ENCODE assay signal across 19 cellular contexts in genomic region chr6:7959453-7959852, GRCh38. TPM values are rescaled to one million over a fixed set of nuclear protein-coding genes. Genes with fewer than 3 reads are reported as not detected.
DNase-seq lines count a peak whose midpoint lies in the region; ATAC-seq, FAIRE-seq and TF ChIP-seq lines count a peak whose summit lies in the region.
"Had no signal": no experiment of that assay in that cellular context is flagged by ENCODE, and none has a peak within 500 bp of the region (broad histone marks: within the 10 kb centered on the region; RNA-seq: fewer than 3 reads in every experiment).

No MANE protein-coding gene starts in this region.

- FAIRE-seq in GM12891 (lab: Jason Lieb, UNC), result peak; percentile 61
- FAIRE-seq: A549, GM12892, GM18507, H54 had no signal

- no peak for TF ChIP-seq POLR2A in GM12891 (IDR thresholded peaks at IDR 0.05; ENCODE audit: low read depth, low read length)

- ATAC-seq in HG03439 (IDR thresholded peaks at IDR 0.05; ENCODE audit: unreplicated experiment) (no peak), GM21528 (IDR thresholded peaks at IDR 0.05; ENCODE audit: low FRiP score, unreplicated experiment) (no peak)
- ATAC-seq: A549, GM23338 had no signal

- peak; percentile 2 for DNase-seq in NCI-H510A treated with DMSO at 0.1 percent for 48 hours (lab: John Stamatoyannopoulos, UW)
- no peak for DNase-seq in NCI-H510A (lab: John Stamatoyannopoulos, UW)
- DNase-seq in GM12891 (ENCODE audit: insufficient read length, low spot score), result no peak
- DNase-seq in dermis blood vessel endothelial cell, result peak; percentile 35
- DNase-seq in lung microvascular endothelial cell (ENCODE audit: low read depth in 2 of 2), result peak; percentile 16 to 26
- no peak for DNase-seq in activated CD4-positive, alpha-beta T cell treated with anti-CD3 and anti-CD28 coated beads for 4 hours
- DNase-seq: CD4-positive, alpha-beta memory T cell; DMS153; DND-41; EL; HCEC 1CT; IMR-90 had no signal

TF ChIP-seq in GM12891, 5 proteins besides CTCF, POLR2A, EP300 and RAD21:
- TF ChIP-seq SPI1 (IDR thresholded peaks at IDR 0.05; ENCODE audit: low read depth, low read length) (no peak), TAF1 (IDR thresholded peaks at IDR 0.05; ENCODE audit: low read depth, low read length) (no peak), POLR2AphosphoS5 (IDR thresholded peaks at IDR 0.05; ENCODE audit: low read depth, low read length) (no peak), PAX5 (IDR thresholded peaks at IDR 0.05; ENCODE audit: insufficient read depth, low read length, severe bottlenecking) (no peak), POU2F2 (IDR thresholded peaks at IDR 0.05; ENCODE audit: low read depth, low read length) (no peak)

RNA-seq across cellular contexts. Expression of gene TXNDC5, which starts 48.9 kb away (rescaled TPM):
- polyA plus RNA-seq in GM12891 (2012; ENCODE audit: low read depth, missing spikeins), result 41.0 TPM
- 2,879 and 3,040 TPM in 2 replicates for total RNA-seq in dermis blood vessel endothelial cell
- total RNA-seq in lung microvascular endothelial cell, result 1,403 and 2,121 TPM in 2 replicates

Comparison
In these comparisons a context has a peak if more than half of its experiments do, and no peak if none do; other contexts are left out.
1. DNase-seq: peak in NCI-H510A treated with DMSO at 0.1 percent for 48 hours (single experiment), dermis blood vessel endothelial cell (single experiment) and lung microvascular endothelial cell (2 of 2); none in NCI-H510A (single experiment), GM12891 (single experiment) and activated CD4-positive, alpha-beta T cell treated with anti-CD3 and anti-CD28 coated beads for 4 hours (0 of 2).